ENCODE assay signal across 8 cellular contexts in genomic region chr18:49052891-49053644, GRCh38.
DNase-seq lines count a peak whose midpoint lies in the region; ATAC-seq, FAIRE-seq and TF ChIP-seq lines count a peak whose summit lies in the region.

No MANE protein-coding gene starts in this region.

- ATAC-seq in GM18498 (IDR thresholded peaks at IDR 0.05; ENCODE audit: unreplicated experiment) = no peak

- DNase-seq in GM12891 (ENCODE audit: insufficient read length, low spot score) = no peak
- peak; percentile 80 for DNase-seq in NCI-H82 (lab: John Stamatoyannopoulos, UW)
- DNase-seq in dedifferentiated amniotic fluid mesenchymal stem cell (ENCODE audit: extremely low spot score) = peak; percentile 73
- DNase-seq in stimulated activated CD8-positive, alpha-beta memory T cell treated with anti-CD3 and anti-CD28 coated beads, Interleukin-12 subunit alpha, Interleukin-12 subunit beta, amount 100 ng/mL, for 1 hour (ENCODE audit: low read depth) = peak; percentile 21
- no peak for DNase-seq in NCI-H2029 (lab: John Stamatoyannopoulos, UW)
- no peak for DNase-seq in HK-2 (ENCODE audit: unreplicated experiment)
- no peak for DNase-seq in HAP-1 (ENCODE audit: low spot score in 2 of 2)

- no peak overlapping the region for H3K4me3 ChIP-seq in HAP-1

- TF ChIP-seq POLR2A in GM12891 (IDR thresholded peaks at IDR 0.05; ENCODE audit: low read depth, low read length) = no peak

- in situ Hi-C loops in HAP-1 (cut with MboI; ENCODE audit: low sequenced_read_pairs) = no loop called here

- no peaks in the 10 kb centered on the region for H3K27me3 ChIP-seq in HAP-1 (ENCODE audit: low read depth)

- peak; percentile 50 for FAIRE-seq in GM12891 (lab: Jason Lieb, UNC)

- no peaks in the 10 kb centered on the region for H3K36me3 ChIP-seq in HAP-1 (replicated peaks)

- no peaks in the 10 kb centered on the region for H3K4me1 ChIP-seq in HAP-1

- no peaks in the 10 kb centered on the region for H3K9me3 ChIP-seq in HAP-1

TF ChIP-seq in GM12891, 5 proteins besides CTCF, POLR2A, EP300 and RAD21:
- TF ChIP-seq SPI1 (IDR thresholded peaks at IDR 0.05; ENCODE audit: low read depth, low read length) = no peak
- TF ChIP-seq POU2F2 (IDR thresholded peaks at IDR 0.05; ENCODE audit: low read depth, low read length) = no peak

Comparison
In these comparisons a context has a peak if more than half of its experiments do, and no peak if none do; other contexts are left out.
1. DNase-seq: peak in NCI-H82 (single experiment), dedifferentiated amniotic fluid mesenchymal stem cell (single experiment) and stimulated activated CD8-positive, alpha-beta memory T cell treated with anti-CD3 and anti-CD28 coated beads, Interleukin-12 subunit alpha, Interleukin-12 subunit beta, amount 100 ng/mL, for 1 hour (single experiment); none in GM12891 (single experiment), NCI-H2029 (single experiment), HK-2 (single experiment) and HAP-1 (0 of 2).